ENCODE assay signal across 11 cellular contexts in the genomic region with DNA sequence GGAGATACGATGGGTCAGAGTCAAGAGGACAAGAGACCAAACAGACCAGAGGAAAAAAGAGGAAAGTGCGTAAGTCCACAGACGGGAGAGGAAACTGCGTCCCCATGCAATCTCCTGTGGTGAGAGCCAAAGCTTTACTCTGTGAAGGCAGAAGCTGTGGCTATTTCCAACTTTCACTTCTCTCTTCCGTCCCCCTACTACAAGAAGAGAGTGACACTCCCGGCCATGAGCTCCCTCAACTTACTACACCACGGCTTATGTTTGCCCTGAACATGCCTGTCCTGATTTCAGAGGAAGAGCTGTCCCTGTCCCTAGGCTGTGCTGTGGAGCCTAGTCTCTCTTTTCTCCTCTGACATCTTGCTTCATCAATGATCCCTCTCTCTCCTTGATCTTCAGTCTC. TPM values are rescaled to one million over a fixed set of nuclear protein-coding genes. Genes with fewer than 3 reads are reported as not detected.
DNase-seq lines count a peak whose midpoint lies in the region; ATAC-seq and TF ChIP-seq lines count a peak whose summit lies in the region.
"Had no signal": no experiment of that assay in that cellular context is flagged by ENCODE, and none has a peak within 500 bp of the region (broad histone marks: within the 10 kb centered on the region; RNA-seq: fewer than 3 reads in every experiment).

No MANE protein-coding gene starts in this region.

- TF ChIP-seq CTCF in sigmoid colon (IDR thresholded peaks at IDR 0.05) (no peak), ovary (IDR thresholded peaks at IDR 0.05) (no peak)

- H3K4me3 ChIP-seq in sigmoid colon = no peak overlapping the region
- no peak overlapping the region for H3K4me3 ChIP-seq in ovary
- H3K4me3 ChIP-seq: thoracic aorta had no signal

- H3K9me3 ChIP-seq in sigmoid colon (no peaks in the 10 kb centered on the region), ovary (no peaks in the 10 kb centered on the region)
- H3K9me3 ChIP-seq: thoracic aorta had no signal

- H3K36me3 ChIP-seq in sigmoid colon (no peaks in the 10 kb centered on the region), ovary (no peaks in the 10 kb centered on the region)
- H3K36me3 ChIP-seq: thoracic aorta had no signal

- intact Hi-C loops in sigmoid colon (cut with DNase I) = no loop called here
- intact Hi-C loops in ovary (cut with DNase I) = no loop called here

- no peaks in the 10 kb centered on the region for H3K36me3 Mint-ChIP-seq in activated CD4-positive, alpha-beta T cell treated with anti-CD3 and anti-CD28 coated beads, Interleukin-2, amount 10 ng/mL, durations not matched to agents 7 days and 5 days (ENCODE audit: low read depth)
- H3K36me3 Mint-ChIP-seq: activated naive CD8-positive, alpha-beta T cell treated with anti-CD3 and anti-CD28 coated beads, Interleukin-2, amount 10 ng/mL, durations not matched to agents 7 days and 5 days had no signal

- CTCF ChIA-PET in activated CD4-positive, alpha-beta T cell treated with anti-CD3 and anti-CD28 coated beads, Interleukin-2, amount 10 ng/mL, durations not matched to agents 7 days and 5 days (lab: Charles Lee) = interaction anchor here (0.7 to 2.1 kb wide), 5 partner anchors 10 to 61 kb away, joined by 3 to 7 read pairs (median 3); a partner anchor contains a TSS

- H3K27ac ChIP-seq in sigmoid colon = no peak overlapping the region
- no peak overlapping the region for H3K27ac ChIP-seq in ovary
- H3K27ac ChIP-seq: thoracic aorta had no signal

- ATAC-seq in GM19043 (IDR thresholded peaks at IDR 0.05; ENCODE audit: low read depth, unreplicated experiment) (peak; percentile 79), HG03095 (IDR thresholded peaks at IDR 0.05; ENCODE audit: unreplicated experiment) (peak; percentile 63), GM21825 (IDR thresholded peaks at IDR 0.05; ENCODE audit: unreplicated experiment) (no peak)

- H3K4me1 ChIP-seq in sigmoid colon (no peaks in the 10 kb centered on the region), ovary (ENCODE audit: insufficient read depth) (no peaks in the 10 kb centered on the region)

- POLR2A ChIA-PET in activated CD4-positive, alpha-beta T cell treated with anti-CD3 and anti-CD28 coated beads, Interleukin-2, amount 10 ng/mL, durations not matched to agents 7 days and 5 days (lab: Charles Lee) = no interaction called here

- H3K27me3 Mint-ChIP-seq in activated CD4-positive, alpha-beta T cell treated with anti-CD3 and anti-CD28 coated beads, Interleukin-2, amount 10 ng/mL, durations not matched to agents 7 days and 5 days = peaks cover 8% of the 10 kb centered on the region

- H3K4me1 Mint-ChIP-seq in activated CD4-positive, alpha-beta T cell treated with anti-CD3 and anti-CD28 coated beads, Interleukin-2, amount 10 ng/mL, durations not matched to agents 7 days and 5 days = peaks cover 3% of the 10 kb centered on the region

- peak; percentile 40 for DNase-seq in UCSD-AML1 (lab: John Stamatoyannopoulos, UW; ENCODE audit: unreplicated experiment)
- DNase-seq in sigmoid colon = peak; percentile 63
- no peak for DNase-seq in NCI-H1930 (lab: John Stamatoyannopoulos, UW)
- DNase-seq in activated CD4-positive, alpha-beta T cell treated with anti-CD3 and anti-CD28 coated beads, Interleukin-2, amount 10 ng/mL, durations not matched to agents 7 days and 5 days = no peak
- DNase-seq in ovary = no peak
- DNase-seq: activated naive CD8-positive, alpha-beta T cell treated with anti-CD3 and anti-CD28 coated beads, Interleukin-2, amount 10 ng/mL, durations not matched to agents 7 days and 5 days; NCI-H446 treated with DMSO at 0.1 percent for 48 hours had no signal

- no peak overlapping the region for H3K4me3 Mint-ChIP-seq in activated CD4-positive, alpha-beta T cell treated with anti-CD3 and anti-CD28 coated beads, Interleukin-2, amount 10 ng/mL, durations not matched to agents 7 days and 5 days
- H3K4me3 Mint-ChIP-seq: activated naive CD8-positive, alpha-beta T cell treated with anti-CD3 and anti-CD28 coated beads, Interleukin-2, amount 10 ng/mL, durations not matched to agents 7 days and 5 days had no signal

- H3K27me3 ChIP-seq in sigmoid colon (no peaks in the 10 kb centered on the region), ovary (no peaks in the 10 kb centered on the region)

- no peak overlapping the region for H3K27ac Mint-ChIP-seq in activated CD4-positive, alpha-beta T cell treated with anti-CD3 and anti-CD28 coated beads, Interleukin-2, amount 10 ng/mL, durations not matched to agents 7 days and 5 days
- H3K27ac Mint-ChIP-seq: activated naive CD8-positive, alpha-beta T cell treated with anti-CD3 and anti-CD28 coated beads, Interleukin-2, amount 10 ng/mL, durations not matched to agents 7 days and 5 days had no signal

- 46 to 77% methylated on average over 7 of the region's 7 CpGs for WGBS in sigmoid colon, 2 donors
- WGBS in ovary, 3 donors = 80 to 86% (median 86%) methylated on average over 7 of the region's 7 CpGs

- H3K9me3 Mint-ChIP-seq in activated CD4-positive, alpha-beta T cell treated with anti-CD3 and anti-CD28 coated beads, Interleukin-2, amount 10 ng/mL, durations not matched to agents 7 days and 5 days = peaks cover 2% of the 10 kb centered on the region

- TF ChIP-seq POLR2A in sigmoid colon (IDR thresholded peaks at IDR 0.05) = no peak
- TF ChIP-seq POLR2A in ovary (IDR thresholded peaks at IDR 0.05) = no peak

- TF ChIP-seq EP300 in sigmoid colon (IDR thresholded peaks at IDR 0.05) (no peak), ovary (IDR thresholded peaks at IDR 0.05) (no peak)

RNA-seq across cellular contexts. Expression of a gene that starts 11.5 kb away (rescaled TPM):
- total RNA-seq in sigmoid colon (10 to 100 TPM; 24.1 to 53.9 (median 33.3) TPM), ovary (100 to 1,000 TPM in 5 of 7 donors, 10 to 100 TPM in 2; 42.3 to 166 (median 123) TPM)
- polyA plus RNA-seq in sigmoid colon (10 to 100 TPM; 10.8 to 55.1 (median 24.3) TPM), ovary (100 to 1,000 TPM in 1 of 2 donors, 10 to 100 TPM in 1; 45.0 to 111 TPM)
- 100 to 1,000 TPM; 141 to 150 TPM for total RNA-seq in activated CD4-positive, alpha-beta T cell treated with anti-CD3 and anti-CD28 coated beads, Interleukin-2, amount 10 ng/mL, durations not matched to agents 7 days and 5 days

Comparison
In these comparisons a context has a peak if more than half of its experiments do, and no peak if none do; other contexts are left out.
1. DNase-seq: peak in UCSD-AML1 (single experiment) and sigmoid colon (single experiment); none in NCI-H1930 (0 of 2), activated CD4-positive, alpha-beta T cell treated with anti-CD3 and anti-CD28 coated beads, Interleukin-2, amount 10 ng/mL, durations not matched to agents 7 days and 5 days (single experiment) and ovary (0 of 5).